Comparison of ENCODE assay signal across 18 cellular contexts in genomic region chr1:148162363-148162762, GRCh38. TPM values are rescaled to one million over a fixed set of nuclear protein-coding genes. Genes with fewer than 3 reads are reported as not detected.
DNase-seq lines count a peak whose midpoint lies in the region; ATAC-seq, FAIRE-seq and TF ChIP-seq lines count a peak whose summit lies in the region.
"Had no signal": no experiment of that assay in that cellular context is flagged by ENCODE, and none has a peak within 500 bp of the region (broad histone marks: within the 10 kb centered on the region; RNA-seq: fewer than 3 reads in every experiment).

No MANE protein-coding gene starts in this region.

- H3K27ac ChIP-seq in K562 (ENCODE audit: extremely low read depth, low read depth, low read length) (no peak overlapping the region), suprapubic skin (no peak overlapping the region)
- H3K27ac ChIP-seq: 22Rv1, BLaER1 had no signal

- H3K4me3 Mint-ChIP-seq in glutamatergic neuron (ENCODE audit: unreplicated experiment): no peak overlapping the region
- no peak overlapping the region for H3K4me3 Mint-ChIP-seq in activated T-cell treated with anti-CD3 and anti-CD28 coated beads, Interleukin-2, amount 50 U/mL, for 4 hours
- H3K4me3 Mint-ChIP-seq: CD8-positive, alpha-beta memory T cell; HFFc6 had no signal

- no peaks in the 10 kb centered on the region for H3K4me1 Mint-ChIP-seq in glutamatergic neuron (ENCODE audit: low read depth, unreplicated experiment)
- H3K4me1 Mint-ChIP-seq in activated T-cell treated with anti-CD3 and anti-CD28 coated beads, Interleukin-2, amount 50 U/mL, for 4 hours (ENCODE audit: low read depth): peaks cover 9% of the 10 kb centered on the region

- H2AFZ ChIP-seq in K562 (ENCODE audit: low read depth, low read length): no peak overlapping the region

- H3K4me3 ChIP-seq in K562 (no peak overlapping the region), suprapubic skin (no peak overlapping the region)
- H3K4me3 ChIP-seq: BLaER1 had no signal

- TF ChIP-seq CTCF in K562 (IDR thresholded peaks at IDR 0.05 in 2 of 3, conservative IDR thresholded peaks at IDR 0.05 in 1 of 3; ENCODE audit: insufficient read depth in 2 of 3, low read depth in 1 of 3, low read length in 3 of 3): no peak
- no peak for TF ChIP-seq CTCF in glutamatergic neuron (IDR thresholded peaks at IDR 0.05; ENCODE audit: partially characterized antibody, unreplicated experiment)
- TF ChIP-seq CTCF in suprapubic skin (IDR thresholded peaks at IDR 0.05): no peak

- H3K4me2 ChIP-seq in K562 (ENCODE audit: insufficient read depth, low read length): no peak overlapping the region
- H3K4me2 ChIP-seq: BLaER1 had no signal

- H3K79me2 ChIP-seq in K562 (ENCODE audit: control insufficient read depth, insufficient read depth, low read length): peaks cover 23% of the 10 kb centered on the region

- no peak for TF ChIP-seq POLR2A in K562 (conservative IDR thresholded peaks at IDR 0.05)
- TF ChIP-seq POLR2A in suprapubic skin (IDR thresholded peaks at IDR 0.05): no peak

- 97% methylated on average over 20 of the region's 25 CpGs for WGBS in K562 (ENCODE audit: insufficient coverage, low coverage, missing lambda C conversion rate)
- WGBS in suprapubic skin: 93% methylated on average over 19 of the region's 25 CpGs

- H3K9me3 ChIP-seq in K562 (replicated peaks; ENCODE audit: control insufficient read depth, insufficient read depth, low read depth, low read length) (peaks cover 2% of the 10 kb centered on the region; the same call in 1 of the 2 replicates), suprapubic skin (no peaks in the 10 kb centered on the region)

- H3K36me3 ChIP-seq in K562 (ENCODE audit: control insufficient read depth, insufficient read depth, low read length) (peaks cover 34% of the 10 kb centered on the region), suprapubic skin (no peaks in the 10 kb centered on the region)
- H3K36me3 ChIP-seq: BLaER1 had no signal

- no peaks in the 10 kb centered on the region for H4K20me1 ChIP-seq in K562 (replicated peaks; ENCODE audit: control insufficient read depth, insufficient read depth, low read length)
- H4K20me1 ChIP-seq: BLaER1 had no signal

- H3K4me1 ChIP-seq in K562 (replicated peaks in 1 of 2; ENCODE audit: control insufficient read depth in 2 of 2, insufficient read depth in 2 of 2, low read length in 2 of 2) (peaks cover 3 to 28% of the 10 kb centered on the region in 2 experiments; a peak in 3 of 5 replicates), suprapubic skin (no peaks in the 10 kb centered on the region)

- peaks cover 17% of the 10 kb centered on the region for H3K36me3 Mint-ChIP-seq in glutamatergic neuron (ENCODE audit: unreplicated experiment)
- H3K36me3 Mint-ChIP-seq in activated T-cell treated with anti-CD3 and anti-CD28 coated beads, Interleukin-2, amount 50 U/mL, for 4 hours (ENCODE audit: insufficient read depth): no peaks in the 10 kb centered on the region
- H3K36me3 Mint-ChIP-seq: CD8-positive, alpha-beta memory T cell had no signal

- H3K9ac ChIP-seq in K562 (ENCODE audit: insufficient read depth in 1 of 2, low read depth in 2 of 2, low read length in 2 of 2): no peak overlapping the region
- H3K9ac ChIP-seq: BLaER1 had no signal

- H3K27me3 ChIP-seq in K562 (ENCODE audit: control insufficient read depth in 2 of 2, insufficient read depth in 2 of 2, low read length in 2 of 2) (no peaks in the 10 kb centered on the region), suprapubic skin (peaks cover 50% of the 10 kb centered on the region)
- H3K27me3 ChIP-seq: BLaER1 had no signal

- ATAC-seq in K562: no peak
- ATAC-seq in activated T-cell treated with anti-CD3 and anti-CD28 coated beads, Interleukin-2, amount 50 U/mL, for 4 hours: no peak
- no peak for ATAC-seq in GM19324 (IDR thresholded peaks at IDR 0.05; ENCODE audit: low FRiP score, unreplicated experiment)

- POLR2A ChIA-PET in K562 (lab: Yijun Ruan, JAX): no interaction called here

- BruUV-seq in K562 (replicated peaks; lab: Mats Ljungman, UMichigan): no TSS peak

- peaks cover 7% of the 10 kb centered on the region for H3K27me3 Mint-ChIP-seq in glutamatergic neuron (ENCODE audit: unreplicated experiment)
- H3K27me3 Mint-ChIP-seq in activated T-cell treated with anti-CD3 and anti-CD28 coated beads, Interleukin-2, amount 50 U/mL, for 4 hours (ENCODE audit: low read depth): peaks cover 26% of the 10 kb centered on the region

- intact Hi-C loops in K562 (cut with micrococcal nuclease): no loop called here

- DNase-seq in D341Med (ENCODE audit: low spot score): peak; percentile 23
- DNase-seq in H4 (ENCODE audit: low spot score): peak; percentile 1
- no peak for DNase-seq in K562 (ENCODE audit: extremely low read depth in 1 of 4, low spot score in 3 of 4)
- DNase-seq in glutamatergic neuron: peak; percentile 11
- no peak for DNase-seq in suprapubic skin (ENCODE audit: low spot score in 2 of 2)
- no peak for DNase-seq in activated T-cell treated with anti-CD3 and anti-CD28 coated beads, Interleukin-2, amount 50 U/mL, for 4 hours
- no peak for DNase-seq in NCI-H2227 treated with DMSO at 0.1 percent for 48 hours (lab: John Stamatoyannopoulos, UW)
- DNase-seq: AML-193, DMS79 treated with DMSO at 0.1 percent for 48 hours, GDM1, HCEC 1CT, HFFc6, IMR-90, KG1 had no signal

- H3K9me3 Mint-ChIP-seq in glutamatergic neuron (ENCODE audit: unreplicated experiment): peaks cover 1% of the 10 kb centered on the region
- no peaks in the 10 kb centered on the region for H3K9me3 Mint-ChIP-seq in activated T-cell treated with anti-CD3 and anti-CD28 coated beads, Interleukin-2, amount 50 U/mL, for 4 hours
- H3K9me3 Mint-ChIP-seq: CD8-positive, alpha-beta memory T cell had no signal

- FAIRE-seq in K562 (lab: Jason Lieb, UNC): no peak

- TF ChIP-seq RAD21 in K562 (CRISPR knock-in tag; conservative IDR thresholded peaks at IDR 0.05 in 1 of 2, IDR thresholded peaks at IDR 0.05 in 1 of 2): no peak

- CTCF ChIA-PET in K562 (lab: Yijun Ruan, JAX; ENCODE audit: low intra/inter-chr PET ratio): no interaction called here

- no peaks in the 10 kb centered on the region for H3K9me1 ChIP-seq in K562 (ENCODE audit: control insufficient read depth, insufficient read depth, low read length)

- no peak overlapping the region for H3K27ac Mint-ChIP-seq in glutamatergic neuron (ENCODE audit: unreplicated experiment)
- H3K27ac Mint-ChIP-seq: CD8-positive, alpha-beta memory T cell; HFFc6 had no signal

- TF ChIP-seq EP300 in K562 (IDR thresholded peaks at IDR 0.05; ENCODE audit: low read length) (no peak), suprapubic skin (IDR thresholded peaks at IDR 0.05) (no peak)

- in situ Hi-C loops in K562 (cut with MboI): loop anchor here (10.0 kb wide), 1 partner anchor 82 kb away; no protein-coding TSS in a partner anchor

TF ChIP-seq in K562, 482 proteins besides CTCF, POLR2A, EP300 and RAD21 (continues in another document):
- peak; percentile 52 for TF ChIP-seq POLR2G (IDR thresholded peaks at IDR 0.05; ENCODE audit: low read depth, low read length)
- TF ChIP-seq DDX20 (tag; IDR thresholded peaks at IDR 0.05; ENCODE audit: low read depth): no peak
- TF ChIP-seq NCOA2 (IDR thresholded peaks at IDR 0.05; ENCODE audit: partially characterized antibody in 2 of 2): no peak
- no peak for TF ChIP-seq BCOR (IDR thresholded peaks at IDR 0.05)

RNA-seq across cellular contexts. Expression of gene NBPF11, which starts 10.3 kb away (rescaled TPM):
- total RNA-seq in H4 (2014; rRNA removed; shearing (Covaris generic)): 1.7 and 3.9 TPM in 2 replicates
- 27.8 and 43.3 TPM in 2 replicates for total RNA-seq in K562 (2011; cell fraction: chromatin; rRNA removed; ENCODE audit: low replicate concordance)
- 16.5 and 18.8 TPM in 2 replicates for total RNA-seq in K562 (2011; cell fraction: nucleolus; rRNA removed)
- 22.3 and 25.0 TPM in 2 replicates for total RNA-seq in K562 (2011; cell fraction: nucleoplasm; rRNA removed)
- total RNA-seq in K562 (2014; rRNA removed) (5.1 and 5.6 TPM in 2 replicates), K562 (2014; rRNA removed; fragmentation: Illumina TruSeq; extraction: Trizol) (6.9 and 7.9 TPM in 2 replicates), K562 (2015; rRNA removed; fragmentation: Illumina TruSeq; extraction: Trizol) (8.1 and 8.7 TPM in 2 replicates), K562 (2021) (6.5 and 8.0 TPM in 2 replicates), glutamatergic neuron (ENCODE audit: unreplicated experiment) (8.9 TPM), suprapubic skin (10 to 100 TPM in 2 of 4 donors, 1 to 10 TPM in 2; 6.9 to 40.0 (median 11.3) TPM)
- polyA plus RNA-seq in K562 (2011; rRNA removed) (16.5 and 17.0 TPM in 2 replicates), K562 (2014; fragmentation: Illumina TruSeq; extraction: Trizol) (9.3 and 10.2 TPM in 2 replicates), K562 (2014; fragmentation: Nextera tagmentation; extraction: Ambion mirVana) (1 to 10 TPM; 2.8 to 3.3 TPM), K562 (2014; rRNA removed) (9.1 and 10.1 TPM in 2 replicates)
- 5.7 and 8.7 TPM in 2 replicates for polyA plus RNA-seq in K562 (2011; cell fraction: cytosol; rRNA removed)
- polyA plus RNA-seq in K562 (2011; cell fraction: nucleus; rRNA removed): 57.0 and 64.2 TPM in 2 replicates
- polyA plus RNA-seq in K562 (2012): 6.3 and 9.5 TPM in 2 replicates
- polyA minus RNA-seq in K562 (2011; rRNA and poly(A)+ RNA removed): 7.6 and 8.5 TPM in 2 replicates
- polyA minus RNA-seq in K562 (2011; cell fraction: cytosol; rRNA and poly(A)+ RNA removed): 2.4 and 3.9 TPM in 2 replicates
- 12.9 and 17.0 TPM in 2 replicates for polyA minus RNA-seq in K562 (2011; cell fraction: nucleus; rRNA and poly(A)+ RNA removed)
- 1 to 10 TPM; 5.1 to 6.4 (median 6.1) TPM for total RNA-seq in activated T-cell treated with anti-CD3 and anti-CD28 coated beads, Interleukin-2, amount 50 U/mL, for 4 hours

Comparison
In these comparisons a context has a peak if more than half of its experiments do, and no peak if none do; other contexts are left out.
1. DNase-seq: peak in D341Med (single experiment), H4 (single experiment) and glutamatergic neuron (single experiment); none in K562 (0 of 4), suprapubic skin (0 of 2), activated T-cell treated with anti-CD3 and anti-CD28 coated beads, Interleukin-2, amount 50 U/mL, for 4 hours (single experiment) and NCI-H2227 treated with DMSO at 0.1 percent for 48 hours (single experiment).